ENCODE assay signal across 13 cellular contexts in genomic region chr15:55224892-55225291, GRCh38. TPM values are rescaled to one million over a fixed set of nuclear protein-coding genes. Genes with fewer than 3 reads are reported as not detected.
DNase-seq lines count a peak whose midpoint lies in the region; ATAC-seq and TF ChIP-seq lines count a peak whose summit lies in the region.
"Had no signal": no experiment of that assay in that cellular context is flagged by ENCODE, and none has a peak within 500 bp of the region (broad histone marks: within the 10 kb centered on the region; RNA-seq: fewer than 3 reads in every experiment).

No MANE protein-coding gene starts in this region.

- H3K9me3 ChIP-seq in naive thymus-derived CD4-positive, alpha-beta T cell (ENCODE audit: control insufficient read depth in 2 of 3, low read length in 3 of 3) = no peaks in the 10 kb centered on the region
- H3K9me3 ChIP-seq: thyroid gland had no signal

- intact Hi-C loops in activated CD8-positive, alpha-beta T cell treated with anti-CD3 and anti-CD28 coated beads for 36 hours (cut with micrococcal nuclease) = no loop called here
- intact Hi-C loops in naive thymus-derived CD4-positive, alpha-beta T cell (cut with micrococcal nuclease) = loop anchor here in 1 of 2 donors (2.0 kb wide), 1 partner anchor 30 kb away; no protein-coding TSS in a partner anchor

- H3K27ac ChIP-seq in naive thymus-derived CD4-positive, alpha-beta T cell (ENCODE audit: low read depth, low read length) = no peak overlapping the region
- no peak overlapping the region for H3K27ac ChIP-seq in foreskin keratinocyte
- H3K27ac ChIP-seq: thyroid gland had no signal

- no peak for TF ChIP-seq CTCF in activated CD8-positive, alpha-beta T cell treated with anti-CD3 and anti-CD28 coated beads for 36 hours (IDR thresholded peaks at IDR 0.05)
- TF ChIP-seq CTCF in foreskin keratinocyte (conservative IDR thresholded peaks at IDR 0.05) = no peak

- peak; percentile 30 for ATAC-seq in GM18870 (IDR thresholded peaks at IDR 0.05; ENCODE audit: unreplicated experiment)
- peak; percentile 46 for ATAC-seq in HG03565 (IDR thresholded peaks at IDR 0.05; ENCODE audit: unreplicated experiment)
- ATAC-seq in activated CD8-positive, alpha-beta T cell treated with anti-CD3 and anti-CD28 coated beads for 36 hours = peak; percentile 28
- ATAC-seq in naive thymus-derived CD4-positive, alpha-beta T cell = peak; percentile 82
- ATAC-seq in foreskin keratinocyte = no peak

- H3K27me3 Mint-ChIP-seq in activated CD8-positive, alpha-beta T cell treated with anti-CD3 and anti-CD28 coated beads for 36 hours = no peaks in the 10 kb centered on the region
- H3K27me3 Mint-ChIP-seq in naive thymus-derived CD4-positive, alpha-beta T cell = no peaks in the 10 kb centered on the region

- no peak for DNase-seq in activated CD8-positive, alpha-beta T cell treated with anti-CD3 and anti-CD28 coated beads for 36 hours
- DNase-seq in naive thymus-derived CD4-positive, alpha-beta T cell = peak in 6 of 9 donors; percentile 27 to 50 (median 30)
- DNase-seq in stimulated activated CD4-positive, alpha-beta T cell treated with anti-CD3 and anti-CD28 coated beads, Interleukin-2, amount 100 ng/mL, for 24 hours = no peak
- DNase-seq in COLO829 (ENCODE audit: low spot score) = no peak
- no peak for DNase-seq in stimulated activated CD4-positive, alpha-beta T cell treated with anti-CD3 and anti-CD28 coated beads, Interleukin-12 subunit alpha, Interleukin-12 subunit beta, amount 100 ng/mL, for 4 hours
- DNase-seq in foreskin keratinocyte = no peak
- DNase-seq: dermis blood vessel endothelial cell, hypothalamus, NCI-H187, thyroid gland had no signal

- peaks cover 40 to 47% of the 10 kb centered on the region in 2 donors for H3K4me1 ChIP-seq in naive thymus-derived CD4-positive, alpha-beta T cell (ENCODE audit: control insufficient read depth in 2 of 2, insufficient read depth in 2 of 2, low read length in 2 of 2)
- H3K4me1 ChIP-seq in foreskin keratinocyte = peaks cover 3% of the 10 kb centered on the region

- H3K36me3 ChIP-seq in naive thymus-derived CD4-positive, alpha-beta T cell (ENCODE audit: control insufficient read depth in 2 of 3, insufficient read depth in 3 of 3, low read length in 3 of 3) = peaks cover 0 to 12% (median 0%) of the 10 kb centered on the region in 3 experiments

- no peaks in the 10 kb centered on the region for H3K9me3 Mint-ChIP-seq in activated CD8-positive, alpha-beta T cell treated with anti-CD3 and anti-CD28 coated beads for 36 hours
- no peaks in the 10 kb centered on the region for H3K9me3 Mint-ChIP-seq in naive thymus-derived CD4-positive, alpha-beta T cell
- H3K9me3 Mint-ChIP-seq: nephron had no signal

- peak overlapping the region; percentile 83 for H3K27ac Mint-ChIP-seq in activated CD8-positive, alpha-beta T cell treated with anti-CD3 and anti-CD28 coated beads for 36 hours
- H3K27ac Mint-ChIP-seq in naive thymus-derived CD4-positive, alpha-beta T cell = peak overlapping the region in 7 of 9 donors; percentile 8 to 70 (median 46)
- H3K27ac Mint-ChIP-seq: nephron had no signal

- CTCF ChIA-PET in activated CD8-positive, alpha-beta T cell treated with anti-CD3 and anti-CD28 coated beads for 36 hours (lab: Charles Lee) = interaction anchor here (1.1 to 1.6 kb wide), 2 partner anchors 8 to 44 kb away, joined by 3 read pairs; no protein-coding TSS in a partner anchor
- CTCF ChIA-PET in naive thymus-derived CD4-positive, alpha-beta T cell (lab: Charles Lee) = no interaction called here

- no peaks in the 10 kb centered on the region for H3K27me3 ChIP-seq in naive thymus-derived CD4-positive, alpha-beta T cell (ENCODE audit: control insufficient read depth in 2 of 2, insufficient read depth in 2 of 2, low read length in 2 of 2)
- no peaks in the 10 kb centered on the region for H3K27me3 ChIP-seq in foreskin keratinocyte
- H3K27me3 ChIP-seq: thyroid gland had no signal

- no peak overlapping the region for H3K4me3 Mint-ChIP-seq in activated CD8-positive, alpha-beta T cell treated with anti-CD3 and anti-CD28 coated beads for 36 hours
- peak overlapping the region in 7 of 10 donors; percentile 18 to 57 (median 47) for H3K4me3 Mint-ChIP-seq in naive thymus-derived CD4-positive, alpha-beta T cell
- H3K4me3 Mint-ChIP-seq: nephron had no signal

- POLR2A ChIA-PET in activated CD8-positive, alpha-beta T cell treated with anti-CD3 and anti-CD28 coated beads for 36 hours (lab: Charles Lee) = no interaction called here
- POLR2A ChIA-PET in naive thymus-derived CD4-positive, alpha-beta T cell (lab: Charles Lee) = no interaction called here

- H3K4me1 Mint-ChIP-seq in activated CD8-positive, alpha-beta T cell treated with anti-CD3 and anti-CD28 coated beads for 36 hours (ENCODE audit: low read depth) = peaks cover 64% of the 10 kb centered on the region
- H3K4me1 Mint-ChIP-seq in naive thymus-derived CD4-positive, alpha-beta T cell = peaks cover 38 to 56% (median 54%) of the 10 kb centered on the region in 7 donors
- H3K4me1 Mint-ChIP-seq: nephron had no signal

- H3K4me3 ChIP-seq in naive thymus-derived CD4-positive, alpha-beta T cell (ENCODE audit: low read length) = no peak overlapping the region
- H3K4me3 ChIP-seq: thyroid gland had no signal

- peaks cover 70% of the 10 kb centered on the region for H3K36me3 Mint-ChIP-seq in activated CD8-positive, alpha-beta T cell treated with anti-CD3 and anti-CD28 coated beads for 36 hours (ENCODE audit: low read depth)
- peaks cover 3 to 26% (median 5%) of the 10 kb centered on the region in 5 donors for H3K36me3 Mint-ChIP-seq in naive thymus-derived CD4-positive, alpha-beta T cell

RNA-seq across cellular contexts. Expression of gene RSL24D1, which starts 28.2 kb away (rescaled TPM):
- total RNA-seq in activated CD8-positive, alpha-beta T cell treated with anti-CD3 and anti-CD28 coated beads for 36 hours = 100 to 1,000 TPM; 183 to 194 TPM
- total RNA-seq in naive thymus-derived CD4-positive, alpha-beta T cell = 100 to 1,000 TPM in 4 of 5 experiments, 10 to 100 TPM in 1; 75.9 to 128 (median 110) TPM
- polyA plus RNA-seq in naive thymus-derived CD4-positive, alpha-beta T cell = 100 to 1,000 TPM in 1 of 2 donors, 10 to 100 TPM in 1; 65.0 to 119 TPM
- total RNA-seq in foreskin keratinocyte = 81.3 and 89.3 TPM in 2 replicates
- polyA plus RNA-seq in foreskin keratinocyte = 76.7 and 78.6 TPM in 2 replicates

Comparison
In these comparisons a context has a peak if more than half of its experiments do, and no peak if none do; other contexts are left out.
1. DNase-seq: peak in naive thymus-derived CD4-positive, alpha-beta T cell (6 of 9); none in activated CD8-positive, alpha-beta T cell treated with anti-CD3 and anti-CD28 coated beads for 36 hours (single experiment), stimulated activated CD4-positive, alpha-beta T cell treated with anti-CD3 and anti-CD28 coated beads, Interleukin-2, amount 100 ng/mL, for 24 hours (0 of 2), COLO829 (single experiment), stimulated activated CD4-positive, alpha-beta T cell treated with anti-CD3 and anti-CD28 coated beads, Interleukin-12 subunit alpha, Interleukin-12 subunit beta, amount 100 ng/mL, for 4 hours (single experiment) and foreskin keratinocyte (0 of 2).